1 cellular context compared by ENCODE assay signal in genomic region chr3:45560270-45561020, GRCh38.
TF ChIP-seq lines count a peak whose summit lies in the region.

No MANE protein-coding gene starts in this region.

TF ChIP-seq in HepG2, 621 proteins besides CTCF, POLR2A, EP300 and RAD21:
- TF ChIP-seq CEBPB (IDR thresholded peaks at IDR 0.05; ENCODE audit: borderline replicate concordance, low read depth, low read length), result 0 out of 2 replicates have a peak, but pooled peaks have one; percentile 4
- TF ChIP-seq NBN (conservative IDR thresholded peaks at IDR 0.05), result no peak
- no peak for TF ChIP-seq GPBP1L1 (CRISPR knock-in tag; IDR thresholded peaks at IDR 0.05)
- no peak for TF ChIP-seq RFXAP (CRISPR knock-in tag; IDR thresholded peaks at IDR 0.05; ENCODE audit: borderline replicate concordance)
